ENCODE assay signal across 11 cellular contexts in genomic region chr12:124233041-124233836, GRCh38.
DNase-seq lines count a peak whose midpoint lies in the region; ATAC-seq and TF ChIP-seq lines count a peak whose summit lies in the region.
"Had no signal": no experiment of that assay in that cellular context is flagged by ENCODE, and none has a peak within 500 bp of the region (broad histone marks: within the 10 kb centered on the region; RNA-seq: fewer than 3 reads in every experiment).

No MANE protein-coding gene starts in this region.

- no peak for TF ChIP-seq CTCF in HL-60 (IDR thresholded peaks at IDR 0.05; ENCODE audit: insufficient read depth, low read length)
- no peak for TF ChIP-seq CTCF in WERI-Rb-1 (IDR thresholded peaks at IDR 0.05; ENCODE audit: low read depth, low read length)
- TF ChIP-seq CTCF in stomach (IDR thresholded peaks at IDR 0.05) = no peak
- no peak for TF ChIP-seq CTCF in right atrium auricular region (IDR thresholded peaks at IDR 0.05)

- H3K4me3 ChIP-seq in HL-60 (replicated peaks; ENCODE audit: insufficient read depth, low read length) (no peak overlapping the region), WERI-Rb-1 (ENCODE audit: low read depth, low read length) (peak overlapping the region; percentile 5; the same call in 1 of the 2 replicates), stomach (no peak overlapping the region), right atrium auricular region (no peak overlapping the region)

- peaks cover 8% of the 10 kb centered on the region for H3K9me3 ChIP-seq in WERI-Rb-1 (ENCODE audit: severe bottlenecking)
- H3K9me3 ChIP-seq in stomach = no peaks in the 10 kb centered on the region
- peaks cover 0 to 20% of the 10 kb centered on the region in 2 donors for H3K9me3 ChIP-seq in right atrium auricular region

- H3K4me1 ChIP-seq in stomach (peaks cover 10 to 29% (median 22%) of the 10 kb centered on the region in 4 donors), right atrium auricular region (no peaks in the 10 kb centered on the region)

- H3K27ac ChIP-seq in HL-60 (replicated peaks) (peak overlapping the region; percentile 19; the same call in 1 of the 2 replicates), WERI-Rb-1 (peak overlapping the region; percentile 80), stomach (peak overlapping the region; percentile 83 to 89 (median 85)), right atrium auricular region (no peak overlapping the region)

- no peaks in the 10 kb centered on the region for H3K27me3 ChIP-seq in HL-60 (ENCODE audit: insufficient read depth, poor library complexity, severe bottlenecking)
- no peaks in the 10 kb centered on the region for H3K27me3 ChIP-seq in WERI-Rb-1 (ENCODE audit: insufficient read depth, low read depth, severe bottlenecking)
- no peaks in the 10 kb centered on the region for H3K27me3 ChIP-seq in stomach
- no peaks in the 10 kb centered on the region for H3K27me3 ChIP-seq in right atrium auricular region

- intact Hi-C loops in stomach (cut with DNase I; ENCODE audit: low total_unique reads) = no loop called here

- H3K36me3 ChIP-seq in WERI-Rb-1 (no peaks in the 10 kb centered on the region), stomach (no peaks in the 10 kb centered on the region), right atrium auricular region (no peaks in the 10 kb centered on the region)

- TF ChIP-seq POLR2A in stomach (IDR thresholded peaks at IDR 0.05) = no peak

- no peak for TF ChIP-seq EP300 in stomach (IDR thresholded peaks at IDR 0.05)

- WGBS in stomach, 5 donors = 32 to 57% (median 53%) methylated on average over 5 of the region's 5 CpGs

- no peak for ATAC-seq in HG02885 (IDR thresholded peaks at IDR 0.05; ENCODE audit: poor library complexity, unreplicated experiment)

- DNase-seq in HL-60 (ENCODE audit: low read depth in 1 of 2, low spot score in 1 of 2) = no peak
- no peak for DNase-seq in WERI-Rb-1
- peak; percentile 95 for DNase-seq in glomerular visceral epithelial cell (ENCODE audit: extremely low spot score)
- peak; percentile 56 for DNase-seq in stomach
- DNase-seq in right atrium auricular region (ENCODE audit: low spot score) = no peak
- DNase-seq in anterior cingulate cortex (lab: John Stamatoyannopoulos, UW) = no peak
- DNase-seq: activated effector memory CD4-positive, alpha-beta T cell treated with Interleukin-2 at 50 U/mL for 16 hours; effector memory CD4-positive, alpha-beta T cell; left colon; NCI-H1694 treated with DMSO at 0.1 percent for 48 hours had no signal

Comparison
In these comparisons a context has a peak if more than half of its experiments do, and no peak if none do; other contexts are left out.
1. DNase-seq: peak in glomerular visceral epithelial cell (single experiment) and stomach (single experiment); none in HL-60 (0 of 2), WERI-Rb-1 (single experiment), right atrium auricular region (single experiment) and anterior cingulate cortex (0 of 58).
2. H3K27ac ChIP-seq: peak in HL-60 (single experiment), WERI-Rb-1 (single experiment) and stomach (5 of 5); none in right atrium auricular region (0 of 2).